In the genomic region with DNA sequence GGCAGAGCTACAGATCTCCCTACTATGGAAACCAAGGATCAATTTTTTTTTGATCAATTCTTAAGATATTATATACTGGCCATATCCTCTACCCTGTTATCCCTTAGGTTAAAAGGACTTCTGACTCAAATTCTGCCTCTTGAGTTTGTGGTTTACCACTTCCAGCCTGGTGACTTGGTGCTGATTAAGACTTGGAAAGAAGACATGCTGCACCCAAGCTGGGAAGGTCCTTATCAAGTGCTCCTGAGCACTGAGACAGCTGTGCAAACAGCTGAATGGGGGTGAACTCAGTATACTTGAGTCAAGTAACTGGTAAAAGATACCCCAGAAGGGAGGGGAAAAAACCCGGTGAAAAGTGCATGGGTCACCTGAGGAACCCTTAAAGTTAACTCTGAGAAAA, we compare ENCODE assay signal across 12 cellular contexts. TPM values are rescaled to one million over a fixed set of nuclear protein-coding genes. Genes with fewer than 3 reads are reported as not detected.
A peak's percentile ranks its signal among the peaks of the same experiment; 100 is the strongest.
DNase-seq lines count a peak whose midpoint lies in the region; ATAC-seq and TF ChIP-seq lines count a peak whose summit lies in the region.
"Had no signal": no experiment of that assay in that cellular context is flagged by ENCODE, and none has a peak within 500 bp of the region (broad histone marks: within the 10 kb centered on the region; RNA-seq: fewer than 3 reads in every experiment).

No MANE protein-coding gene starts in this region.

- peaks cover 4% of the 10 kb centered on the region for H3K9me3 Mint-ChIP-seq in activated T-helper 2 cell treated with anti-CD3 and anti-CD28 coated beads, Interferon-gamma antibody, Interleukin-2, Interleukin-4, amounts not matched to agents 10 μg/mL and 5 μg/mL and 100 μg/mL, durations not matched to agents 14 hours and 24 hours and 36 hours
- no peaks in the 10 kb centered on the region for H3K9me3 Mint-ChIP-seq in CD4-positive, alpha-beta T cell

- H3K4me3 ChIP-seq in BE2C (ENCODE audit: low read depth, low read length) = no peak overlapping the region
- H3K4me3 ChIP-seq: ascending aorta had no signal

- POLR2A ChIA-PET in CD4-positive, alpha-beta T cell (lab: Charles Lee) = no interaction called here

- DNase-seq in ELR (ENCODE audit: low read depth) = peak; percentile 24
- DNase-seq in activated T-helper 2 cell treated with anti-CD3 and anti-CD28 coated beads, Interferon-gamma antibody, Interleukin-2, Interleukin-4, amounts not matched to agents 10 μg/mL and 5 μg/mL and 100 μg/mL, durations not matched to agents 14 hours and 24 hours and 36 hours (ENCODE audit: low spot score) = peak; percentile 40
- peak; percentile 80 for DNase-seq in myocyte (ENCODE audit: low read depth)
- no peak for DNase-seq in H4 (ENCODE audit: low spot score)
- DNase-seq in NCI-H748 (lab: John Stamatoyannopoulos, UW; ENCODE audit: unreplicated experiment) = no peak
- no peak for DNase-seq in CD4-positive, alpha-beta T cell
- DNase-seq in BE2C = no peak
- DNase-seq: NCI-H187, WERI-Rb-1 had no signal

- H3K9me3 ChIP-seq in CD4-positive, alpha-beta T cell (ENCODE audit: control insufficient read depth, low read length) = no peaks in the 10 kb centered on the region
- no peaks in the 10 kb centered on the region for H3K9me3 ChIP-seq in BE2C
- H3K9me3 ChIP-seq: ascending aorta had no signal

- H3K4me1 Mint-ChIP-seq in activated T-helper 2 cell treated with anti-CD3 and anti-CD28 coated beads, Interferon-gamma antibody, Interleukin-2, Interleukin-4, amounts not matched to agents 10 μg/mL and 5 μg/mL and 100 μg/mL, durations not matched to agents 14 hours and 24 hours and 36 hours (ENCODE audit: low read depth) = peaks cover 24% of the 10 kb centered on the region
- H3K4me1 Mint-ChIP-seq in CD4-positive, alpha-beta T cell (ENCODE audit: low read depth) = no peaks in the 10 kb centered on the region

- H3K36me3 ChIP-seq in BE2C = no peaks in the 10 kb centered on the region
- H3K36me3 ChIP-seq: ascending aorta, WERI-Rb-1 had no signal

- no peaks in the 10 kb centered on the region for H3K4me1 ChIP-seq in BE2C
- H3K4me1 ChIP-seq: ascending aorta had no signal

- intact Hi-C loops in activated T-helper 2 cell treated with anti-CD3 and anti-CD28 coated beads, Interferon-gamma antibody, Interleukin-2, Interleukin-4, amounts not matched to agents 10 μg/mL and 5 μg/mL and 100 μg/mL, durations not matched to agents 14 hours and 24 hours and 36 hours (cut with micrococcal nuclease) = loop anchor here (5.0 kb wide), 1 partner anchor 94 kb away; a partner anchor contains a TSS
- intact Hi-C loops in CD4-positive, alpha-beta T cell (cut with DNase I, micrococcal nuclease) = no loop called here

- H3K36me3 Mint-ChIP-seq in activated T-helper 2 cell treated with anti-CD3 and anti-CD28 coated beads, Interferon-gamma antibody, Interleukin-2, Interleukin-4, amounts not matched to agents 10 μg/mL and 5 μg/mL and 100 μg/mL, durations not matched to agents 14 hours and 24 hours and 36 hours (ENCODE audit: low read depth) = peaks cover 4% of the 10 kb centered on the region
- H3K36me3 Mint-ChIP-seq in CD4-positive, alpha-beta T cell (ENCODE audit: low read depth) = no peaks in the 10 kb centered on the region

- peak overlapping the region; percentile 1 for H3K27ac Mint-ChIP-seq in activated T-helper 2 cell treated with anti-CD3 and anti-CD28 coated beads, Interferon-gamma antibody, Interleukin-2, Interleukin-4, amounts not matched to agents 10 μg/mL and 5 μg/mL and 100 μg/mL, durations not matched to agents 14 hours and 24 hours and 36 hours
- no peak overlapping the region for H3K27ac Mint-ChIP-seq in CD4-positive, alpha-beta T cell

- CTCF ChIA-PET in CD4-positive, alpha-beta T cell (lab: Charles Lee) = no interaction called here

- H3K4me3 Mint-ChIP-seq in activated T-helper 2 cell treated with anti-CD3 and anti-CD28 coated beads, Interferon-gamma antibody, Interleukin-2, Interleukin-4, amounts not matched to agents 10 μg/mL and 5 μg/mL and 100 μg/mL, durations not matched to agents 14 hours and 24 hours and 36 hours (ENCODE audit: low read depth) = peak overlapping the region; percentile 18
- H3K4me3 Mint-ChIP-seq in CD4-positive, alpha-beta T cell = no peak overlapping the region

- no peak overlapping the region for H3K27ac ChIP-seq in CD4-positive, alpha-beta T cell (ENCODE audit: low read depth, low read length)
- H3K27ac ChIP-seq: ascending aorta, WERI-Rb-1 had no signal

- TF ChIP-seq CTCF in CD4-positive, alpha-beta T cell (IDR thresholded peaks at IDR 0.05) = no peak
- no peak for TF ChIP-seq CTCF in BE2C (IDR thresholded peaks at IDR 0.05; ENCODE audit: low read depth, low read length)

- no peaks in the 10 kb centered on the region for H3K27me3 ChIP-seq in CD4-positive, alpha-beta T cell (ENCODE audit: control insufficient read depth, insufficient read depth, low read length)
- no peaks in the 10 kb centered on the region for H3K27me3 ChIP-seq in BE2C
- H3K27me3 ChIP-seq: ascending aorta had no signal

- peak; percentile 67 for ATAC-seq in HG03175 (IDR thresholded peaks at IDR 0.05; ENCODE audit: unreplicated experiment)
- ATAC-seq in CD4-positive, alpha-beta T cell (ENCODE audit: poor library complexity) = no peak

- peaks cover 9% of the 10 kb centered on the region for H3K27me3 Mint-ChIP-seq in activated T-helper 2 cell treated with anti-CD3 and anti-CD28 coated beads, Interferon-gamma antibody, Interleukin-2, Interleukin-4, amounts not matched to agents 10 μg/mL and 5 μg/mL and 100 μg/mL, durations not matched to agents 14 hours and 24 hours and 36 hours (ENCODE audit: low read depth)
- H3K27me3 Mint-ChIP-seq in CD4-positive, alpha-beta T cell = peaks cover 6% of the 10 kb centered on the region

RNA-seq across cellular contexts. Expression of a gene that starts 20.5 kb away (rescaled TPM):
- not detected in 2 replicates for total RNA-seq in activated T-helper 2 cell treated with anti-CD3 and anti-CD28 coated beads, Interferon-gamma antibody, Interleukin-2, Interleukin-4, amounts not matched to agents 10 μg/mL and 5 μg/mL and 100 μg/mL, durations not matched to agents 14 hours and 24 hours and 36 hours
- 0.36 and 1.6 TPM in 2 replicates for total RNA-seq in myocyte
- polyA plus RNA-seq in myocyte (2012) = 0.86 TPM
- total RNA-seq in H4 (2014; rRNA removed; shearing (Covaris generic)) = not detected in 2 replicates
- not detected for total RNA-seq in CD4-positive, alpha-beta T cell
- polyA plus RNA-seq in BE2C (2012; ENCODE audit: insufficient read depth, insufficient read length, low read depth) = not detected
- total RNA-seq: ascending aorta, lower leg skin had no signal

RNA-seq across cellular contexts. Expression of a gene that starts 43.2 kb away (rescaled TPM):
- 18.8 and 19.3 TPM in 2 replicates for total RNA-seq in activated T-helper 2 cell treated with anti-CD3 and anti-CD28 coated beads, Interferon-gamma antibody, Interleukin-2, Interleukin-4, amounts not matched to agents 10 μg/mL and 5 μg/mL and 100 μg/mL, durations not matched to agents 14 hours and 24 hours and 36 hours
- total RNA-seq in myocyte = 78.7 and 90.4 TPM in 2 replicates
- polyA plus RNA-seq in myocyte (2012) = 173 TPM
- 23.9 and 40.1 TPM in 2 replicates for total RNA-seq in H4 (2014; rRNA removed; shearing (Covaris generic))
- not detected for total RNA-seq in CD4-positive, alpha-beta T cell
- 1.2 TPM for polyA plus RNA-seq in BE2C (2012; ENCODE audit: insufficient read depth, insufficient read length, low read depth)

Comparison
In these comparisons a context has a peak if more than half of its experiments do, and no peak if none do; other contexts are left out.
1. DNase-seq: peak in ELR (single experiment), activated T-helper 2 cell treated with anti-CD3 and anti-CD28 coated beads, Interferon-gamma antibody, Interleukin-2, Interleukin-4, amounts not matched to agents 10 μg/mL and 5 μg/mL and 100 μg/mL, durations not matched to agents 14 hours and 24 hours and 36 hours (single experiment) and myocyte (single experiment); none in H4 (single experiment), NCI-H748 (single experiment), CD4-positive, alpha-beta T cell (0 of 10) and BE2C (single experiment).
2. RNA of a gene that starts 43.2 kb away (total RNA-seq): 78.7 to 90.4 TPM in myocyte, 23.9 to 40.1 TPM in H4 and 18.8 to 19.3 TPM in activated T-helper 2 cell treated with anti-CD3 and anti-CD28 coated beads, Interferon-gamma antibody, Interleukin-2, Interleukin-4, amounts not matched to agents 10 μg/mL and 5 μg/mL and 100 μg/mL, durations not matched to agents 14 hours and 24 hours and 36 hours; not detected in CD4-positive, alpha-beta T cell; every median in the first group is over 10 times any median in the second.